ENCODE assay signal across 8 cellular contexts in the genomic region with DNA sequence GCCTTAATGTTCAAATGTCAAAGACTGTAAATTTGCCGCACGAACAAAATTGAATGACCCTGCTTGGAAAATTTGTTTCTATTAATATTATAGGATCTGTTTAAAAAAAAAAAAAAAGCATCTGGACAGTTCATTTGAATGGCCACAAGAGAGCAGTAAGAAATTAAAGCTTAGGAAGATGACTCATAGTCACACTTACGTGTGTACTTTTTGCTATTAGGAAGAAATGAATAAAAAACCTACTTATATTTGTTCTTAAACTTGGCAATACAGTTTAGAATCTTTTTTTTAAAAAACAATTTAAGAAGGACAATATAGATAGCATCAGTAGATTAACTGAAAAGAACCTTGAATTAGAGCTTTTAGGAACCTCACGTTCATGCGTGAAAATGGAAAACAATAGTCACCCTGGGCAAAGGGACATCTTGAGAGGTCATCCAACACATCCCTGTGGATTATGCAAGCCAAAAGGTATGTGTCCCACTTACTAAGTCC.
A peak's percentile ranks its signal among the peaks of the same experiment; 100 is the strongest.
DNase-seq lines count a peak whose midpoint lies in the region; ATAC-seq, FAIRE-seq and TF ChIP-seq lines count a peak whose summit lies in the region.

No MANE protein-coding gene starts in this region.

- CTCF ChIA-PET in naive thymus-derived CD4-positive, alpha-beta T cell (lab: Charles Lee): no interaction called here

- H3K36me3 Mint-ChIP-seq in naive thymus-derived CD4-positive, alpha-beta T cell: no peaks in the 10 kb centered on the region

- no peaks in the 10 kb centered on the region for H3K27me3 ChIP-seq in bronchial epithelial cell (ENCODE audit: control insufficient read depth, insufficient read depth, low read length)
- no peaks in the 10 kb centered on the region for H3K27me3 ChIP-seq in naive thymus-derived CD4-positive, alpha-beta T cell (ENCODE audit: control insufficient read depth in 2 of 2, insufficient read depth in 2 of 2, low read length in 2 of 2)

- TF ChIP-seq CTCF in bronchial epithelial cell (IDR thresholded peaks at IDR 0.05; ENCODE audit: insufficient read depth, low read length, severe bottlenecking): peak; percentile 43

- peaks cover 0 to 9% (median 0%) of the 10 kb centered on the region in 11 donors for H3K9me3 Mint-ChIP-seq in naive thymus-derived CD4-positive, alpha-beta T cell

- H3K4me1 Mint-ChIP-seq in naive thymus-derived CD4-positive, alpha-beta T cell: no peaks in the 10 kb centered on the region

- H3K27ac Mint-ChIP-seq in naive thymus-derived CD4-positive, alpha-beta T cell: no peak overlapping the region

- no peak for ATAC-seq in naive thymus-derived CD4-positive, alpha-beta T cell

- POLR2A ChIA-PET in naive thymus-derived CD4-positive, alpha-beta T cell (lab: Charles Lee): no interaction called here

- no peak overlapping the region for H3K4me3 Mint-ChIP-seq in naive thymus-derived CD4-positive, alpha-beta T cell

- DNase-seq in EL: peak; percentile 55
- peak; percentile 40 for DNase-seq in NCI-H1417 treated with DMSO at 0.1 percent for 48 hours (lab: John Stamatoyannopoulos, UW)
- DNase-seq in bronchial epithelial cell (ENCODE audit: low read depth): peak; percentile 78
- peak; percentile 8 for DNase-seq in medulla oblongata (ENCODE audit: extremely low spot score)
- DNase-seq in naive thymus-derived CD4-positive, alpha-beta T cell: no peak
- no peak for DNase-seq in stimulated activated CD4-positive, alpha-beta T cell treated with anti-CD3 and anti-CD28 coated beads, Interleukin-2, amount 100 ng/mL, for 24 hours
- no peak for DNase-seq in 8988T
- no peak for DNase-seq in activated effector memory CD4-positive, alpha-beta T cell treated with Interleukin-2 at 50 U/mL for 16 hours

- H3K4me3 ChIP-seq in bronchial epithelial cell (ENCODE audit: low read depth, low read length): no peak overlapping the region
- H3K4me3 ChIP-seq in naive thymus-derived CD4-positive, alpha-beta T cell (ENCODE audit: low read length): no peak overlapping the region

- H3K27ac ChIP-seq in naive thymus-derived CD4-positive, alpha-beta T cell (ENCODE audit: low read depth, low read length): no peak overlapping the region

- no peaks in the 10 kb centered on the region for H3K36me3 ChIP-seq in bronchial epithelial cell (ENCODE audit: control insufficient read depth, insufficient read depth, low read length)
- no peaks in the 10 kb centered on the region for H3K36me3 ChIP-seq in naive thymus-derived CD4-positive, alpha-beta T cell (ENCODE audit: control insufficient read depth in 2 of 3, insufficient read depth in 3 of 3, low read length in 3 of 3)

- no peak for FAIRE-seq in bronchial epithelial cell (lab: Jason Lieb, UNC)

- no peaks in the 10 kb centered on the region for H3K27me3 Mint-ChIP-seq in naive thymus-derived CD4-positive, alpha-beta T cell

- no peaks in the 10 kb centered on the region for H3K9me3 ChIP-seq in naive thymus-derived CD4-positive, alpha-beta T cell (ENCODE audit: control insufficient read depth in 2 of 3, low read length in 3 of 3)

- H3K4me1 ChIP-seq in naive thymus-derived CD4-positive, alpha-beta T cell (ENCODE audit: control insufficient read depth in 2 of 2, insufficient read depth in 2 of 2, low read length in 2 of 2): no peaks in the 10 kb centered on the region

- intact Hi-C loops in naive thymus-derived CD4-positive, alpha-beta T cell (cut with micrococcal nuclease): no loop called here

Comparison
In these comparisons a context has a peak if more than half of its experiments do, and no peak if none do; other contexts are left out.
1. DNase-seq: peak in EL (single experiment), NCI-H1417 treated with DMSO at 0.1 percent for 48 hours (single experiment), bronchial epithelial cell (single experiment) and medulla oblongata (single experiment); none in naive thymus-derived CD4-positive, alpha-beta T cell (0 of 9), stimulated activated CD4-positive, alpha-beta T cell treated with anti-CD3 and anti-CD28 coated beads, Interleukin-2, amount 100 ng/mL, for 24 hours (0 of 2), 8988T (single experiment) and activated effector memory CD4-positive, alpha-beta T cell treated with Interleukin-2 at 50 U/mL for 16 hours (single experiment).